Comparison of ENCODE assay signal across 9 cellular contexts in genomic region chr2:213934560-213934959, GRCh38.
DNase-seq lines count a peak whose midpoint lies in the region; ATAC-seq, FAIRE-seq and TF ChIP-seq lines count a peak whose summit lies in the region.
"Had no signal": no experiment of that assay in that cellular context is flagged by ENCODE, and none has a peak within 500 bp of the region (broad histone marks: within the 10 kb centered on the region; RNA-seq: fewer than 3 reads in every experiment).

No MANE protein-coding gene starts in this region.

- intact Hi-C loops in PC-3 (cut with micrococcal nuclease), result loop anchor here (1.0 to 10.0 kb wide), 2 partner anchors 130 to 683 kb away; no protein-coding TSS in a partner anchor

- H3K9ac ChIP-seq in PC-3 (ENCODE audit: low read length), result no peak overlapping the region

- no peak overlapping the region for H3K4me3 Mint-ChIP-seq in activated naive CD8-positive, alpha-beta T cell treated with anti-CD3 and anti-CD28 coated beads, Interleukin-2, amount 50 U/mL, for 24 hours

- no peaks in the 10 kb centered on the region for H3K4me1 ChIP-seq in BE2C
- peaks cover 12% of the 10 kb centered on the region for H3K4me1 ChIP-seq in PC-3 (ENCODE audit: insufficient read depth, low read length)

- no peak overlapping the region for H3K4me2 ChIP-seq in PC-3 (ENCODE audit: low read length)

- H3K27me3 ChIP-seq in BE2C (no peaks in the 10 kb centered on the region), PC-3 (ENCODE audit: low read length) (no peaks in the 10 kb centered on the region)

- H2AFZ ChIP-seq in PC-3 (ENCODE audit: low read length), result no peak overlapping the region

- peak; percentile 55 for FAIRE-seq in islet of Langerhans (lab: Jason Lieb, UNC)

- no TSS peak for BruUV-seq in PC-3 (replicated peaks; lab: Mats Ljungman, UMichigan)

- POLR2A ChIA-PET in PC-3 (lab: Charles Lee; ENCODE audit: unreplicated experiment), result no interaction called here

- H3K27ac Mint-ChIP-seq in activated naive CD8-positive, alpha-beta T cell treated with anti-CD3 and anti-CD28 coated beads, Interleukin-2, amount 50 U/mL, for 24 hours, result no peak overlapping the region
- H3K27ac Mint-ChIP-seq: IgD-negative memory B cell had no signal

- no peaks in the 10 kb centered on the region for H3K36me3 ChIP-seq in BE2C
- no peaks in the 10 kb centered on the region for H3K36me3 ChIP-seq in PC-3 (ENCODE audit: low read depth, low read length)

- H3K9me3 Mint-ChIP-seq in activated naive CD8-positive, alpha-beta T cell treated with anti-CD3 and anti-CD28 coated beads, Interleukin-2, amount 50 U/mL, for 24 hours, result no peaks in the 10 kb centered on the region
- H3K9me3 Mint-ChIP-seq: IgD-negative memory B cell had no signal

- H3K4me3 ChIP-seq in BE2C (ENCODE audit: low read depth, low read length), result no peak overlapping the region
- no peak overlapping the region for H3K4me3 ChIP-seq in PC-3 (ENCODE audit: low read length)

- no peaks in the 10 kb centered on the region for H3F3A ChIP-seq in PC-3 (ENCODE audit: low read length, unreplicated experiment)

- no peaks in the 10 kb centered on the region for H4K20me1 ChIP-seq in PC-3 (ENCODE audit: low read length)

- no peak overlapping the region for H3K27ac ChIP-seq in PC-3 (ENCODE audit: low read length)

- peak; percentile 64 for TF ChIP-seq CTCF in BE2C (IDR thresholded peaks at IDR 0.05; ENCODE audit: low read depth, low read length)
- TF ChIP-seq CTCF in PC-3 (conservative IDR thresholded peaks at IDR 0.05; ENCODE audit: low read depth, low read length), result peak; percentile 68

- no peaks in the 10 kb centered on the region for H3K9me2 ChIP-seq in PC-3 (replicated peaks; ENCODE audit: low read length)

- H3K27me3 Mint-ChIP-seq in activated naive CD8-positive, alpha-beta T cell treated with anti-CD3 and anti-CD28 coated beads, Interleukin-2, amount 50 U/mL, for 24 hours, result peaks cover 1% of the 10 kb centered on the region
- H3K27me3 Mint-ChIP-seq: IgD-negative memory B cell had no signal

- no peaks in the 10 kb centered on the region for H3K36me3 Mint-ChIP-seq in activated naive CD8-positive, alpha-beta T cell treated with anti-CD3 and anti-CD28 coated beads, Interleukin-2, amount 50 U/mL, for 24 hours (ENCODE audit: low read depth)
- H3K36me3 Mint-ChIP-seq: IgD-negative memory B cell had no signal

- no peaks in the 10 kb centered on the region for H3K9me3 ChIP-seq in BE2C
- no peaks in the 10 kb centered on the region for H3K9me3 ChIP-seq in PC-3 (ENCODE audit: low read length)

- H3K4me1 Mint-ChIP-seq in activated naive CD8-positive, alpha-beta T cell treated with anti-CD3 and anti-CD28 coated beads, Interleukin-2, amount 50 U/mL, for 24 hours, result no peaks in the 10 kb centered on the region
- H3K4me1 Mint-ChIP-seq: IgD-negative memory B cell had no signal

- DNase-seq in BE2C (peak; percentile 23), PC-3 (peak; percentile 62), SW480 (ENCODE audit: low spot score) (no peak)
- no peak for DNase-seq in activated naive CD8-positive, alpha-beta T cell treated with anti-CD3 and anti-CD28 coated beads, Interleukin-2, amount 50 U/mL, for 24 hours
- DNase-seq in stimulated activated CD4-positive, alpha-beta T cell treated with anti-CD3 and anti-CD28 coated beads, Interleukin-4, amount 100 ng/mL, for 24 hours, result no peak

- H3K79me2 ChIP-seq in PC-3 (ENCODE audit: low read length), result no peaks in the 10 kb centered on the region

- ATAC-seq in GM18867 (IDR thresholded peaks at IDR 0.05; ENCODE audit: unreplicated experiment) (peak; percentile 99), HG02943 (IDR thresholded peaks at IDR 0.05; ENCODE audit: low read depth, unreplicated experiment) (peak; percentile 95), PC-3 (peak; percentile 31; the same call in 1 of the 2 replicates)
- no peak for ATAC-seq in activated naive CD8-positive, alpha-beta T cell treated with anti-CD3 and anti-CD28 coated beads, Interleukin-2, amount 50 U/mL, for 24 hours

- CTCF ChIA-PET in PC-3 (lab: Charles Lee), result no interaction called here

Comparison
In these comparisons a context has a peak if more than half of its experiments do, and no peak if none do; other contexts are left out.
1. DNase-seq: peak in BE2C (single experiment) and PC-3 (single experiment); none in activated naive CD8-positive, alpha-beta T cell treated with anti-CD3 and anti-CD28 coated beads, Interleukin-2, amount 50 U/mL, for 24 hours (single experiment), SW480 (single experiment) and stimulated activated CD4-positive, alpha-beta T cell treated with anti-CD3 and anti-CD28 coated beads, Interleukin-4, amount 100 ng/mL, for 24 hours (single experiment).